Comparison of ENCODE assay signal across 23 cellular contexts in genomic region chr7:74418538-74418937, GRCh38.
"Had no signal": no experiment of that assay in that cellular context is flagged by ENCODE, and none has a peak within 500 bp of the region (broad histone marks: within the 10 kb centered on the region; RNA-seq: fewer than 3 reads in every experiment).

No MANE protein-coding gene starts in this region.

- H3K36me3 ChIP-seq: SJCRH30 had no signal

- H3K27me3 ChIP-seq: SJCRH30 had no signal

- ATAC-seq: activated CD8-positive, alpha-beta memory T cell treated with anti-CD3 and anti-CD28 coated beads, Interleukin-2, amount 10 ng/mL, durations not matched to agents 7 days and 5 days had no signal

- H3K4me3 Mint-ChIP-seq: activated CD4-positive, alpha-beta T cell treated with anti-CD3 and anti-CD28 coated beads, Interleukin-2, amount 10 ng/mL, durations not matched to agents 24 days and 14 days; activated CD8-positive, alpha-beta memory T cell treated with anti-CD3 and anti-CD28 coated beads, Interleukin-2, amount 10 ng/mL, durations not matched to agents 7 days and 5 days; activated naive CD8-positive, alpha-beta T cell treated with anti-CD3 and anti-CD28 coated beads for 36 hours; activated T-cell treated with anti-CD3 and anti-CD28 coated beads, Interleukin-2, amount 50 U/mL, for 24 hours; WTC11 had no signal

- H3K36me3 Mint-ChIP-seq: activated CD8-positive, alpha-beta memory T cell treated with anti-CD3 and anti-CD28 coated beads, Interleukin-2, amount 10 ng/mL, durations not matched to agents 7 days and 5 days; activated naive CD8-positive, alpha-beta T cell treated with anti-CD3 and anti-CD28 coated beads for 36 hours; WTC11 had no signal

- H3K9me3 ChIP-seq: SJCRH30 had no signal

- H3K9me3 Mint-ChIP-seq: activated CD4-positive, alpha-beta T cell treated with anti-CD3 and anti-CD28 coated beads, Interleukin-2, amount 10 ng/mL, durations not matched to agents 24 days and 14 days; activated naive CD8-positive, alpha-beta T cell treated with anti-CD3 and anti-CD28 coated beads for 36 hours; activated T-cell treated with anti-CD3 and anti-CD28 coated beads, Interleukin-2, amount 50 U/mL, for 24 hours; WTC11 had no signal

- H3K27me3 Mint-ChIP-seq: activated CD4-positive, alpha-beta T cell treated with anti-CD3 and anti-CD28 coated beads, Interleukin-2, amount 10 ng/mL, durations not matched to agents 24 days and 14 days; activated CD8-positive, alpha-beta memory T cell treated with anti-CD3 and anti-CD28 coated beads, Interleukin-2, amount 10 ng/mL, durations not matched to agents 7 days and 5 days; activated naive CD8-positive, alpha-beta T cell treated with anti-CD3 and anti-CD28 coated beads for 36 hours; activated T-cell treated with anti-CD3 and anti-CD28 coated beads, Interleukin-2, amount 50 U/mL, for 24 hours had no signal

- H3K4me1 Mint-ChIP-seq: activated CD4-positive, alpha-beta T cell treated with anti-CD3 and anti-CD28 coated beads, Interleukin-2, amount 10 ng/mL, durations not matched to agents 24 days and 14 days; activated CD8-positive, alpha-beta memory T cell treated with anti-CD3 and anti-CD28 coated beads, Interleukin-2, amount 10 ng/mL, durations not matched to agents 7 days and 5 days; activated naive CD8-positive, alpha-beta T cell treated with anti-CD3 and anti-CD28 coated beads for 36 hours; WTC11 had no signal

- H3K4me3 ChIP-seq: SJCRH30 had no signal

- H3K27ac Mint-ChIP-seq: activated CD4-positive, alpha-beta T cell treated with anti-CD3 and anti-CD28 coated beads, Interleukin-2, amount 10 ng/mL, durations not matched to agents 24 days and 14 days; activated CD8-positive, alpha-beta memory T cell treated with anti-CD3 and anti-CD28 coated beads, Interleukin-2, amount 10 ng/mL, durations not matched to agents 7 days and 5 days; activated naive CD8-positive, alpha-beta T cell treated with anti-CD3 and anti-CD28 coated beads for 36 hours; activated T-cell treated with anti-CD3 and anti-CD28 coated beads, Interleukin-2, amount 50 U/mL, for 24 hours; WTC11 had no signal

- DNase-seq: activated CD4-positive, alpha-beta T cell treated with anti-CD3 and anti-CD28 coated beads for 1 hour; activated CD4-positive, alpha-beta T cell treated with anti-CD3 and anti-CD28 coated beads, Interleukin-2, amount 10 ng/mL, durations not matched to agents 24 days and 14 days; activated CD4-positive, alpha-beta T cell treated with anti-CD3 and anti-CD28 coated beads, Interleukin-2, amount 50 U/mL, for 48 hours; activated CD8-positive, alpha-beta memory T cell treated with anti-CD3 and anti-CD28 coated beads, Interleukin-2, amount 10 ng/mL, durations not matched to agents 7 days and 5 days; activated effector memory CD4-positive, alpha-beta T cell treated with anti-CD3 and anti-CD28 coated beads, Interleukin-2, amount 50 U/mL, for 16 hours; activated naive CD4-positive, alpha-beta T cell treated with Interleukin-2 at 50 U/mL for 16 hours; activated naive CD8-positive, alpha-beta T cell treated with anti-CD3 and anti-CD28 coated beads for 36 hours; activated T-cell treated with anti-CD3 and anti-CD28 coated beads, Interleukin-2, amount 50 U/mL, for 24 hours; caudate nucleus; MM.1S; NCI-H1105; NCI-H1436; NCI-H1694 treated with DMSO at 0.1 percent for 48 hours; NCI-H2029 treated with DMSO at 0.1 percent for 48 hours; NCI-H345; NCI-H510A; NCI-H526 treated with DMSO at 0.1 percent for 48 hours; NK-92 treated with Interleukin-12 subunit alpha and Interleukin-12 subunit beta, amount 100 ng/mL, for 24 hours; OCI-M1; Right ventricle myocardium superior; SJCRH30; SW 1271 had no signal
